Comparison of ENCODE assay signal across 8 cellular contexts in genomic region chr3:190862209-190863118, GRCh38. TPM values are rescaled to one million over a fixed set of nuclear protein-coding genes. Genes with fewer than 3 reads are reported as not detected.
DNase-seq lines count a peak whose midpoint lies in the region; ATAC-seq lines count a peak whose summit lies in the region.

Gene GMNC, minus strand, starts transcription at chr3:190862694. Its CDS starts 79 bp downstream, at chr3:190862615.

- no peaks in the 10 kb centered on the region for H3K9me3 Mint-ChIP-seq in activated naive CD8-positive, alpha-beta T cell treated with anti-CD3 and anti-CD28 coated beads, Interleukin-2, amount 10 ng/mL, durations not matched to agents 7 days and 5 days

- no peak within 1 kb of the TSS for H3K27ac ChIP-seq in urinary bladder (ENCODE audit: low read depth)

- no peaks in the 10 kb centered on the region for H3K36me3 Mint-ChIP-seq in activated naive CD8-positive, alpha-beta T cell treated with anti-CD3 and anti-CD28 coated beads, Interleukin-2, amount 10 ng/mL, durations not matched to agents 7 days and 5 days

- WGBS in urinary bladder = 3% methylated on average over 58 of the region's 58 CpGs

- H3K27me3 Mint-ChIP-seq in activated naive CD8-positive, alpha-beta T cell treated with anti-CD3 and anti-CD28 coated beads, Interleukin-2, amount 10 ng/mL, durations not matched to agents 7 days and 5 days = peaks cover 29% of the 10 kb centered on the region

- POLR2A ChIA-PET in activated naive CD8-positive, alpha-beta T cell treated with anti-CD3 and anti-CD28 coated beads, Interleukin-2, amount 10 ng/mL, durations not matched to agents 7 days and 5 days (lab: Charles Lee) = no interaction called here

- H3K4me1 Mint-ChIP-seq in activated naive CD8-positive, alpha-beta T cell treated with anti-CD3 and anti-CD28 coated beads, Interleukin-2, amount 10 ng/mL, durations not matched to agents 7 days and 5 days = peaks cover 5% of the 10 kb centered on the region

- intact Hi-C loops in Right ventricle myocardium inferior (cut with DNase I) = loop anchor here (1.0 to 10.0 kb wide), 3 partner anchors 52 to 368 kb away; no protein-coding TSS in a partner anchor

- no peak within 1 kb of the TSS for H3K27ac Mint-ChIP-seq in activated naive CD8-positive, alpha-beta T cell treated with anti-CD3 and anti-CD28 coated beads, Interleukin-2, amount 10 ng/mL, durations not matched to agents 7 days and 5 days

- peak; percentile 69 for DNase-seq in activated effector memory CD4-positive, alpha-beta T cell treated with anti-CD3 and anti-CD28 coated beads, Interleukin-2, amount 50 U/mL, for 16 hours
- no peak for DNase-seq in activated effector memory CD4-positive, alpha-beta T cell treated with Interleukin-2 at 50 U/mL for 16 hours
- DNase-seq in NCI-H82 (lab: John Stamatoyannopoulos, UW) (peak; percentile 88), Right ventricle myocardium inferior (ENCODE audit: missing footprints) (peak; percentile 92), occipital lobe (lab: John Stamatoyannopoulos, UW) (peak; percentile 69)
- peak; percentile 52 for DNase-seq in activated naive CD8-positive, alpha-beta T cell treated with anti-CD3 and anti-CD28 coated beads, Interleukin-2, amount 10 ng/mL, durations not matched to agents 7 days and 5 days

- peak within 1 kb of the TSS; percentile 48 for H3K4me3 ChIP-seq in urinary bladder (ENCODE audit: low read depth, low read length)

- no peaks in the 10 kb centered on the region for H3K4me1 ChIP-seq in urinary bladder (ENCODE audit: insufficient read depth)

- peak; percentile 93 for ATAC-seq in HG02852 (IDR thresholded peaks at IDR 0.05; ENCODE audit: unreplicated experiment)
- ATAC-seq in activated naive CD8-positive, alpha-beta T cell treated with anti-CD3 and anti-CD28 coated beads, Interleukin-2, amount 10 ng/mL, durations not matched to agents 7 days and 5 days (ENCODE audit: low read depth) = peak; percentile 93
- peak; percentile 96 for ATAC-seq in Right ventricle myocardium inferior

- H3K4me3 Mint-ChIP-seq in activated naive CD8-positive, alpha-beta T cell treated with anti-CD3 and anti-CD28 coated beads, Interleukin-2, amount 10 ng/mL, durations not matched to agents 7 days and 5 days = peak within 1 kb of the TSS; percentile 61

- H3K36me3 ChIP-seq in urinary bladder (ENCODE audit: insufficient read depth) = no peaks in the 10 kb centered on the region

RNA-seq across cellular contexts. Expression of gene GMNC, which starts in this region (rescaled TPM):
- not detected for total RNA-seq in activated naive CD8-positive, alpha-beta T cell treated with anti-CD3 and anti-CD28 coated beads, Interleukin-2, amount 10 ng/mL, durations not matched to agents 7 days and 5 days
- total RNA-seq in Right ventricle myocardium inferior (4.4 TPM), occipital lobe (0.62 TPM), urinary bladder (0.26 TPM)
- polyA plus RNA-seq in urinary bladder = not detected

Comparison
In these comparisons a context has a peak if more than half of its experiments do, and no peak if none do; other contexts are left out.
1. Peak in DNase-seq and ATAC-seq in activated naive CD8-positive, alpha-beta T cell treated with anti-CD3 and anti-CD28 coated beads, Interleukin-2, amount 10 ng/mL, durations not matched to agents 7 days and 5 days; RNA of the gene not detected or under 1 TPM.
2. Peak in DNase-seq in occipital lobe; RNA of the gene not detected or under 1 TPM.